ENCODE assay signal across 8 cellular contexts in genomic region chr11:120303004-120303637, GRCh38. TPM values are rescaled to one million over a fixed set of nuclear protein-coding genes. Genes with fewer than 3 reads are reported as not detected.
A peak's percentile ranks its signal among the peaks of the same experiment; 100 is the strongest.
DNase-seq lines count a peak whose midpoint lies in the region; ATAC-seq, FAIRE-seq and TF ChIP-seq lines count a peak whose summit lies in the region.

No MANE protein-coding gene starts in this region.

- ATAC-seq in upper lobe of right lung, result peak; percentile 72

- FAIRE-seq in frontal cortex (lab: Jason Lieb, UNC), result no peak

- TF ChIP-seq EP300 in ovary (IDR thresholded peaks at IDR 0.05), result no peak

- H3K36me3 Mint-ChIP-seq in activated T-helper 2 cell treated with anti-CD3 and anti-CD28 coated beads, Interferon-gamma antibody, Interleukin-2, Interleukin-4, amounts not matched to agents 10 μg/mL and 5 μg/mL and 100 μg/mL, durations not matched to agents 14 hours and 24 hours and 36 hours (ENCODE audit: low read depth), result no peaks in the 10 kb centered on the region

- DNase-seq in 8988T (peak; percentile 70), GM13976 (ENCODE audit: low spot score) (peak; percentile 79), KG1 (lab: John Stamatoyannopoulos, UW) (peak; percentile 74), RPMI7951 (ENCODE audit: low read depth) (peak; percentile 69), frontal cortex (ENCODE audit: low spot score in 2 of 2) (peak; percentile 32 to 60), ovary (peak in 4 of 5 donors; percentile 34 to 72 (median 54)), upper lobe of right lung (no peak)
- DNase-seq in activated T-helper 2 cell treated with anti-CD3 and anti-CD28 coated beads, Interferon-gamma antibody, Interleukin-2, Interleukin-4, amounts not matched to agents 10 μg/mL and 5 μg/mL and 100 μg/mL, durations not matched to agents 14 hours and 24 hours and 36 hours (ENCODE audit: low spot score), result peak; percentile 46

- H3K27me3 ChIP-seq in ovary (no peaks in the 10 kb centered on the region), upper lobe of right lung (no peaks in the 10 kb centered on the region)

- H3K4me3 Mint-ChIP-seq in activated T-helper 2 cell treated with anti-CD3 and anti-CD28 coated beads, Interferon-gamma antibody, Interleukin-2, Interleukin-4, amounts not matched to agents 10 μg/mL and 5 μg/mL and 100 μg/mL, durations not matched to agents 14 hours and 24 hours and 36 hours (ENCODE audit: low read depth), result no peak overlapping the region

- TF ChIP-seq CTCF in GM13976 (IDR thresholded peaks at IDR 0.05; ENCODE audit: borderline replicate concordance, control extremely low read depth, extremely low read depth, insufficient read depth, missing control alignments) (peak; percentile 92), ovary (IDR thresholded peaks at IDR 0.05) (peak; percentile 18 to 57 (median 44)), upper lobe of right lung (IDR thresholded peaks at IDR 0.05) (peak; percentile 92)

- in situ Hi-C loops in GM13976 (cut with MboI; ENCODE audit: low sequenced_read_pairs, unreplicated experiment), result loop anchor here (5.0 kb wide), 1 partner anchor 71 kb away; no protein-coding TSS in a partner anchor

- H3K27me3 Mint-ChIP-seq in activated T-helper 2 cell treated with anti-CD3 and anti-CD28 coated beads, Interferon-gamma antibody, Interleukin-2, Interleukin-4, amounts not matched to agents 10 μg/mL and 5 μg/mL and 100 μg/mL, durations not matched to agents 14 hours and 24 hours and 36 hours (ENCODE audit: low read depth), result peaks cover 25% of the 10 kb centered on the region

- H3K4me1 Mint-ChIP-seq in activated T-helper 2 cell treated with anti-CD3 and anti-CD28 coated beads, Interferon-gamma antibody, Interleukin-2, Interleukin-4, amounts not matched to agents 10 μg/mL and 5 μg/mL and 100 μg/mL, durations not matched to agents 14 hours and 24 hours and 36 hours (ENCODE audit: low read depth), result no peaks in the 10 kb centered on the region

- H3K27ac ChIP-seq in ovary (no peak overlapping the region), upper lobe of right lung (no peak overlapping the region)

- TF ChIP-seq POLR2A in ovary (IDR thresholded peaks at IDR 0.05), result no peak

- H3K36me3 ChIP-seq in ovary (no peaks in the 10 kb centered on the region), upper lobe of right lung (no peaks in the 10 kb centered on the region)

- H3K27ac Mint-ChIP-seq in activated T-helper 2 cell treated with anti-CD3 and anti-CD28 coated beads, Interferon-gamma antibody, Interleukin-2, Interleukin-4, amounts not matched to agents 10 μg/mL and 5 μg/mL and 100 μg/mL, durations not matched to agents 14 hours and 24 hours and 36 hours, result no peak overlapping the region

- WGBS in ovary, 3 donors, result 10 to 18% (median 13%) methylated on average over 3 of the region's 3 CpGs

- H3K4me3 ChIP-seq in ovary (no peak overlapping the region), upper lobe of right lung (no peak overlapping the region)

- no peaks in the 10 kb centered on the region for H3K9me3 ChIP-seq in ovary
- no peaks in the 10 kb centered on the region for H3K9me3 ChIP-seq in upper lobe of right lung

- no peaks in the 10 kb centered on the region for H3K9me3 Mint-ChIP-seq in activated T-helper 2 cell treated with anti-CD3 and anti-CD28 coated beads, Interferon-gamma antibody, Interleukin-2, Interleukin-4, amounts not matched to agents 10 μg/mL and 5 μg/mL and 100 μg/mL, durations not matched to agents 14 hours and 24 hours and 36 hours

- H3K4me1 ChIP-seq in ovary (ENCODE audit: insufficient read depth) (no peaks in the 10 kb centered on the region), upper lobe of right lung (peaks cover 18% of the 10 kb centered on the region)

- intact Hi-C loops in activated T-helper 2 cell treated with anti-CD3 and anti-CD28 coated beads, Interferon-gamma antibody, Interleukin-2, Interleukin-4, amounts not matched to agents 10 μg/mL and 5 μg/mL and 100 μg/mL, durations not matched to agents 14 hours and 24 hours and 36 hours (cut with micrococcal nuclease), result loop anchor here (1.0 kb wide), 2 partner anchors 68 to 131 kb away; no protein-coding TSS in a partner anchor
- intact Hi-C loops in ovary (cut with DNase I) (loop anchor here in 2 of 4 donors (5.0 kb wide), 1 partner anchor 131 kb away; no protein-coding TSS in a partner anchor), upper lobe of right lung (cut with DNase I) (loop anchor here (10.0 kb wide), 1 partner anchor 128 kb away; no protein-coding TSS in a partner anchor)

RNA-seq across cellular contexts. Expression of gene TLCD5, which starts 22.0 kb away (rescaled TPM):
- 3.4 and 4.9 TPM in 2 replicates for total RNA-seq in RPMI7951 (2014; rRNA removed; shearing (Covaris generic))
- 0.41 and 0.46 TPM in 2 replicates for total RNA-seq in activated T-helper 2 cell treated with anti-CD3 and anti-CD28 coated beads, Interferon-gamma antibody, Interleukin-2, Interleukin-4, amounts not matched to agents 10 μg/mL and 5 μg/mL and 100 μg/mL, durations not matched to agents 14 hours and 24 hours and 36 hours
- total RNA-seq in frontal cortex (16.3 TPM), ovary (10 to 100 TPM in 1 of 7 donors, 1 to 10 TPM in 6; 4.0 to 13.2 (median 8.2) TPM), upper lobe of right lung (4.2 TPM)
- polyA plus RNA-seq in ovary, result 1 to 10 TPM; 5.0 to 9.1 TPM

RNA-seq across cellular contexts. Expression of gene ARHGEF12, which starts 33.1 kb away (rescaled TPM):
- total RNA-seq in RPMI7951 (2014; rRNA removed; shearing (Covaris generic)), result 42.0 and 46.4 TPM in 2 replicates
- 17.4 and 17.7 TPM in 2 replicates for total RNA-seq in activated T-helper 2 cell treated with anti-CD3 and anti-CD28 coated beads, Interferon-gamma antibody, Interleukin-2, Interleukin-4, amounts not matched to agents 10 μg/mL and 5 μg/mL and 100 μg/mL, durations not matched to agents 14 hours and 24 hours and 36 hours
- total RNA-seq in frontal cortex (202 TPM), ovary (10 to 100 TPM; 66.0 to 92.9 (median 81.6) TPM), upper lobe of right lung (132 TPM)
- 10 to 100 TPM; 22.1 to 45.7 TPM for polyA plus RNA-seq in ovary
